In genomic region chr5:72817076-72817476, GRCh38 we compare ENCODE assay signal across 8 cellular contexts. TPM values are rescaled to one million over a fixed set of nuclear protein-coding genes. Genes with fewer than 3 reads are reported as not detected.
A peak's percentile ranks its signal among the peaks of the same experiment; 100 is the strongest.
DNase-seq lines count a peak whose midpoint lies in the region; ATAC-seq and TF ChIP-seq lines count a peak whose summit lies in the region.

No MANE protein-coding gene starts in this region.

- H3K36me3 ChIP-seq in BE2C: no peaks in the 10 kb centered on the region
- no peaks in the 10 kb centered on the region; the same call in 1 of the 2 replicates for H3K36me3 ChIP-seq in iPS DF 6.9 (ENCODE audit: control insufficient read depth, insufficient read depth, low read length)

- intact Hi-C loops in sciatic nerve (cut with DNase I): no loop called here

- peak; percentile 61 for DNase-seq in BE2C
- DNase-seq in RPMI7951 (ENCODE audit: low read depth): peak; percentile 61
- no peak for DNase-seq in astrocyte of the cerebellum (ENCODE audit: low read depth)
- DNase-seq in iPS DF 6.9 (ENCODE audit: low read depth, low spot score): no peak
- peak; percentile 65 for DNase-seq in sciatic nerve (ENCODE audit: low spot score)
- no peak for DNase-seq in ecto neural progenitor cell (ENCODE audit: low spot score)

- TF ChIP-seq CTCF in BE2C (IDR thresholded peaks at IDR 0.05; ENCODE audit: low read depth, low read length): no peak
- no peak for TF ChIP-seq CTCF in astrocyte of the cerebellum (IDR thresholded peaks at IDR 0.05; ENCODE audit: low read depth, low read length, missing control alignments)

- in situ Hi-C loops in astrocyte of the cerebellum (cut with HindIII; ENCODE audit: low sequenced_read_pairs): no loop called here

- no peaks in the 10 kb centered on the region for H3K9me3 ChIP-seq in BE2C
- H3K9me3 ChIP-seq in iPS DF 6.9 (ENCODE audit: control insufficient read depth, insufficient read depth, low read length): no peaks in the 10 kb centered on the region

- H3K4me1 ChIP-seq in BE2C: 0 out of 2 replicates have a peak, but pooled peaks cover 2% of the 10 kb centered on the region
- peaks cover 3% of the 10 kb centered on the region; the same call in 1 of the 2 replicates for H3K4me1 ChIP-seq in iPS DF 6.9 (ENCODE audit: control insufficient read depth, insufficient read depth, low read length)

- peak; percentile 32 for ATAC-seq in GM18873 (IDR thresholded peaks at IDR 0.05; ENCODE audit: low FRiP score, unreplicated experiment)
- peak; percentile 29 for ATAC-seq in HG03095 (IDR thresholded peaks at IDR 0.05; ENCODE audit: unreplicated experiment)
- peak; percentile 77 for ATAC-seq in sciatic nerve

- peak overlapping the region; percentile 82 for H3K4me3 ChIP-seq in BE2C (ENCODE audit: low read depth, low read length)
- peak overlapping the region; percentile 84 for H3K4me3 ChIP-seq in astrocyte of the cerebellum (ENCODE audit: low read depth, low read length)
- H3K4me3 ChIP-seq in iPS DF 6.9 (ENCODE audit: low read length): peak overlapping the region; percentile 77

- WGBS in iPS DF 6.9 (ENCODE audit: insufficient coverage, insufficient read length): no CpG with 5 or more reads among the region's 22 CpGs

- H3K27me3 ChIP-seq in BE2C (no peaks in the 10 kb centered on the region), iPS DF 6.9 (ENCODE audit: control insufficient read depth, insufficient read depth, low read length) (no peaks in the 10 kb centered on the region; the same call in 1 of the 2 replicates)

- no peak overlapping the region for H3K27ac ChIP-seq in iPS DF 6.9 (ENCODE audit: low read length)

RNA-seq across cellular contexts. Expression of gene TNPO1, which starts 0.6 kb away (rescaled TPM):
- polyA plus RNA-seq in BE2C (2012; ENCODE audit: insufficient read depth, insufficient read length, low read depth): 47.9 TPM
- total RNA-seq in RPMI7951 (2014; rRNA removed; shearing (Covaris generic)): 112 and 127 TPM in 2 replicates
- 98.3 TPM for total RNA-seq in sciatic nerve

Comparison
In these comparisons a context has a peak if more than half of its experiments do, and no peak if none do; other contexts are left out.
1. DNase-seq: peak in BE2C (single experiment), RPMI7951 (single experiment) and sciatic nerve (single experiment); none in astrocyte of the cerebellum (single experiment), iPS DF 6.9 (single experiment) and ecto neural progenitor cell (single experiment).
2. Peak in every context shown above with its lines, with median percentiles within 50 percentile points of each other: H3K4me3 ChIP-seq and ATAC-seq.